2 cellular contexts compared by ENCODE assay signal in the genomic region with DNA sequence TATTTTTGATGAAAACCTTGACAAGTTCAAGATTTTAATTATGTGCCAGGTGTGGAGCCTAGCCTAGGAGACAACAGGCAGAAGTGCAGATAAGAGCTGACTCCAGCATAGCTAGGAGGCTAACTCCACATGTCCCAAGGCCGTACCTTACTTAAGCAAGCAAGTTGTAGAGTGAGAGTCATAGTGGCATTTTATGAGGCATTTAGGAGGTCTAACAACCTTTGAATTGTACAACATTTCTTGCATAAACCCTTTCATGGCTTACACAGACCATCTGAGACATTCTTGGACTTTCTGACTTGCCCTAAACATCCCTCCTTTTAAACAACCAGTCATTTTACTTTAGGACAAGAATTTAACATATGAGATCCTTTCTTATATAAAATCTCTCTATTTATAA.
A peak's percentile ranks its signal among the peaks of the same experiment; 100 is the strongest.
TF ChIP-seq lines count a peak whose summit lies in the region.

No MANE protein-coding gene starts in this region.

TF ChIP-seq in A549, 52 proteins besides CTCF, POLR2A, EP300 and RAD21:
- TF ChIP-seq ZFP36 (IDR thresholded peaks at IDR 0.05; ENCODE audit: borderline replicate concordance, partially characterized antibody) = peak; percentile 35
- TF ChIP-seq NR3C1 (IDR thresholded peaks at IDR 0.05) = no peak
- TF ChIP-seq BHLHE40 (IDR thresholded peaks at IDR 0.05; ENCODE audit: low read depth, low read length) = no peak
- no peak for TF ChIP-seq CHD4 (IDR thresholded peaks at IDR 0.05; ENCODE audit: borderline replicate concordance)
- no peak for TF ChIP-seq FOSB (CRISPR knock-in tag; IDR thresholded peaks at IDR 0.05)
- TF ChIP-seq HOXB13 (CRISPR knock-in tag; IDR thresholded peaks at IDR 0.05; ENCODE audit: low read depth) = no peak
- TF ChIP-seq CBX8 (IDR thresholded peaks at IDR 0.05) = no peak

TF ChIP-seq in K562, 482 proteins besides CTCF, POLR2A, EP300 and RAD21:
- no peak for TF ChIP-seq HCFC1 (IDR thresholded peaks at IDR 0.05; ENCODE audit: low read depth, low read length)
- TF ChIP-seq ZNF274 (IDR thresholded peaks at IDR 0.05; ENCODE audit: borderline replicate concordance, low read depth, low read length) = no peak
- TF ChIP-seq, protein P1, sequence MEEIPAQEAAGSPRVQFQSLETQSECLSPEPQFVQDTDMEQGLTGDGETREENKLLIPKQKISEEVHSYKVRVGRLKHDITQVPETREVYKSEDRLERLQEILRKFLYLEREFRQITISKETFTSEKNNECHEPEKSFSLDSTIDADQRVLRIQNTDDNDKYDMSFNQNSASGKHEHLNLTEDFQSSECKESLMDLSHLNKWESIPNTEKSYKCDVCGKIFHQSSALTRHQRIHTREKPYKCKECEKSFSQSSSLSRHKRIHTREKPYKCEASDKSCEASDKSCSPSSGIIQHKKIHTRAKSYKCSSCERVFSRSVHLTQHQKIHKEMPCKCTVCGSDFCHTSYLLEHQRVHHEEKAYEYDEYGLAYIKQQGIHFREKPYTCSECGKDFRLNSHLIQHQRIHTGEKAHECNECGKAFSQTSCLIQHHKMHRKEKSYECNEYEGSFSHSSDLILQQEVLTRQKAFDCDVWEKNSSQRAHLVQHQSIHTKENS (CRISPR knock-in tag; IDR thresholded peaks at IDR 0.05) = no peak
- TF ChIP-seq KDM4B (IDR thresholded peaks at IDR 0.05; ENCODE audit: borderline replicate concordance in 2 of 2, low read depth in 1 of 2) = no peak
- no peak for TF ChIP-seq GATAD2A (IDR thresholded peaks at IDR 0.05)
- TF ChIP-seq SIN3A (IDR thresholded peaks at IDR 0.05; ENCODE audit: borderline replicate concordance in 2 of 2, control insufficient read depth in 1 of 2, low read depth in 2 of 2, low read length in 2 of 2) = no peak
- TF ChIP-seq EZH2 (IDR thresholded peaks at IDR 0.05; ENCODE audit: borderline replicate concordance, low read depth, low read length) = no peak
- TF ChIP-seq THAP12 (CRISPR knock-in tag; IDR thresholded peaks at IDR 0.05) = no peak
- TF ChIP-seq, protein P2, sequence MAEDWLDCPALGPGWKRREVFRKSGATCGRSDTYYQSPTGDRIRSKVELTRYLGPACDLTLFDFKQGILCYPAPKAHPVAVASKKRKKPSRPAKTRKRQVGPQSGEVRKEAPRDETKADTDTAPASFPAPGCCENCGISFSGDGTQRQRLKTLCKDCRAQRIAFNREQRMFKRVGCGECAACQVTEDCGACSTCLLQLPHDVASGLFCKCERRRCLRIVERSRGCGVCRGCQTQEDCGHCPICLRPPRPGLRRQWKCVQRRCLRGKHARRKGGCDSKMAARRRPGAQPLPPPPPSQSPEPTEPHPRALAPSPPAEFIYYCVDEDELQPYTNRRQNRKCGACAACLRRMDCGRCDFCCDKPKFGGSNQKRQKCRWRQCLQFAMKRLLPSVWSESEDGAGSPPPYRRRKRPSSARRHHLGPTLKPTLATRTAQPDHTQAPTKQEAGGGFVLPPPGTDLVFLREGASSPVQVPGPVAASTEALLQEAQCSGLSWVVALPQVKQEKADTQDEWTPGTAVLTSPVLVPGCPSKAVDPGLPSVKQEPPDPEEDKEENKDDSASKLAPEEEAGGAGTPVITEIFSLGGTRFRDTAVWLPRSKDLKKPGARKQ (CRISPR knock-in tag; IDR thresholded peaks at IDR 0.05) = no peak
- TF ChIP-seq RAD51 (IDR thresholded peaks at IDR 0.05; ENCODE audit: borderline replicate concordance, low read depth) = no peak
- TF ChIP-seq ZNF644 (tag; IDR thresholded peaks at IDR 0.05; ENCODE audit: low read depth) = no peak
- TF ChIP-seq ZNF395 (CRISPR knock-in tag; IDR thresholded peaks at IDR 0.05) = no peak
